In genomic region chr7:140557809-140558518, GRCh38 we compare ENCODE assay signal across 20 cellular contexts.
DNase-seq lines count a peak whose midpoint lies in the region; ATAC-seq, FAIRE-seq and TF ChIP-seq lines count a peak whose summit lies in the region.
"Had no signal": no experiment of that assay in that cellular context is flagged by ENCODE, and none has a peak within 500 bp of the region (broad histone marks: within the 10 kb centered on the region; RNA-seq: fewer than 3 reads in every experiment).

No MANE protein-coding gene starts in this region.

- no TSS peak for BruUV-seq in K562 (replicated peaks; lab: Mats Ljungman, UMichigan)

- H3K36me3 Mint-ChIP-seq in progenitor cell of endocrine pancreas (ENCODE audit: insufficient read depth) = peaks cover 18% of the 10 kb centered on the region
- H3K36me3 Mint-ChIP-seq: CD14-positive monocyte, T-cell had no signal

- DNase-seq in GM23248 (peak; percentile 32), LoVo (ENCODE audit: low spot score) (peak; percentile 28), K562 (ENCODE audit: extremely low read depth in 1 of 4, low spot score in 3 of 4) (no peak), progenitor cell of endocrine pancreas (ENCODE audit: low spot score, unreplicated experiment) (no peak), mesenchymal stem cell (no peak)
- DNase-seq in effector memory CD4-positive, alpha-beta T cell = no peak
- DNase-seq: AML-193, DMS79 treated with DMSO at 0.1 percent for 48 hours, Karpas-422, MM.1S, NCI-H1092 treated with DMSO at 0.1 percent for 48 hours, NCI-H146, NCI-H2081, NCI-H510A, NCI-H774, SHP77 treated with DMSO at 0.1 percent for 48 hours, SK-N-SH, T-cell had no signal

- no peaks in the 10 kb centered on the region for H3K9me3 Mint-ChIP-seq in progenitor cell of endocrine pancreas (ENCODE audit: low read depth)
- H3K9me3 Mint-ChIP-seq: T-cell had no signal

- H4K91ac ChIP-seq in mesenchymal stem cell (ENCODE audit: low read length) = no peak overlapping the region

- CTCF ChIA-PET in K562 (lab: Yijun Ruan, JAX; ENCODE audit: low intra/inter-chr PET ratio) = no interaction called here

- H2BK5ac ChIP-seq in mesenchymal stem cell (ENCODE audit: low read depth, low read length, poor library complexity, severe bottlenecking) = no peak overlapping the region

- H3K79me1 ChIP-seq in mesenchymal stem cell (replicated peaks; ENCODE audit: low read length, poor library complexity, severe bottlenecking) = peaks cover 18% of the 10 kb centered on the region

- H3K4me1 ChIP-seq in GM23248 (ENCODE audit: insufficient read depth) (peaks cover 4% of the 10 kb centered on the region), K562 (replicated peaks in 1 of 2; ENCODE audit: control insufficient read depth in 2 of 2, insufficient read depth in 2 of 2, low read length in 2 of 2) (no peaks in the 10 kb centered on the region), mesenchymal stem cell (ENCODE audit: control insufficient read depth, insufficient read depth, low read depth, low read length) (peaks cover 8% of the 10 kb centered on the region)
- no peaks in the 10 kb centered on the region for H3K4me1 ChIP-seq in effector memory CD4-positive, alpha-beta T cell (ENCODE audit: control insufficient read depth, insufficient read depth, low read length, poor library complexity, severe bottlenecking)

- no peak overlapping the region for H3K23ac ChIP-seq in mesenchymal stem cell (ENCODE audit: low read length in 2 of 2)

- H3K4me3 Mint-ChIP-seq in progenitor cell of endocrine pancreas (ENCODE audit: low read depth) = no peak overlapping the region
- H3K4me3 Mint-ChIP-seq: CD14-positive monocyte, T-cell had no signal

- H2AFZ ChIP-seq in GM23248 = no peak overlapping the region
- no peak overlapping the region for H2AFZ ChIP-seq in K562 (ENCODE audit: low read depth, low read length)
- no peak overlapping the region for H2AFZ ChIP-seq in mesenchymal stem cell (ENCODE audit: low read depth, low read length)

- H3K9me1 ChIP-seq in K562 (ENCODE audit: control insufficient read depth, insufficient read depth, low read length) = no peaks in the 10 kb centered on the region

- peaks cover 8% of the 10 kb centered on the region for H3K4me1 Mint-ChIP-seq in progenitor cell of endocrine pancreas (ENCODE audit: low read depth)
- H3K4me1 Mint-ChIP-seq: CD14-positive monocyte, T-cell had no signal

- H2AK5ac ChIP-seq in mesenchymal stem cell (ENCODE audit: low read length, severe bottlenecking) = no peak overlapping the region

- no peak for TF ChIP-seq POLR2A in K562 (conservative IDR thresholded peaks at IDR 0.05)

- TF ChIP-seq RAD21 in K562 (CRISPR knock-in tag; conservative IDR thresholded peaks at IDR 0.05 in 1 of 2, IDR thresholded peaks at IDR 0.05 in 1 of 2) = no peak

- H3K9me3 ChIP-seq in GM23248 (ENCODE audit: low read depth) (no peaks in the 10 kb centered on the region), K562 (replicated peaks; ENCODE audit: control insufficient read depth, insufficient read depth, low read depth, low read length) (no peaks in the 10 kb centered on the region), mesenchymal stem cell (ENCODE audit: control insufficient read depth, low read length) (no peaks in the 10 kb centered on the region)
- no peaks in the 10 kb centered on the region for H3K9me3 ChIP-seq in effector memory CD4-positive, alpha-beta T cell (ENCODE audit: control insufficient read depth, low read length)
- H3K9me3 ChIP-seq: SK-N-SH had no signal

- H4K20me1 ChIP-seq in GM23248 (ENCODE audit: insufficient read depth) (no peaks in the 10 kb centered on the region), K562 (replicated peaks; ENCODE audit: control insufficient read depth, insufficient read depth, low read length) (0 out of 2 replicates have a peak, but pooled peaks cover 5% of the 10 kb centered on the region)

- no peak overlapping the region for H3K27ac ChIP-seq in GM23248
- no peak overlapping the region for H3K27ac ChIP-seq in K562 (ENCODE audit: extremely low read depth, low read depth, low read length)
- no peak overlapping the region for H3K27ac ChIP-seq in effector memory CD4-positive, alpha-beta T cell (ENCODE audit: insufficient read depth, low read length, poor library complexity, severe bottlenecking)
- H3K27ac ChIP-seq in mesenchymal stem cell (ENCODE audit: low read length, poor library complexity, severe bottlenecking) = no peak overlapping the region

- H3K27me3 ChIP-seq in GM23248 (replicated peaks; ENCODE audit: insufficient read depth) (no peaks in the 10 kb centered on the region), K562 (ENCODE audit: control insufficient read depth in 2 of 2, insufficient read depth in 2 of 2, low read length in 2 of 2) (peaks cover 52 to 69% of the 10 kb centered on the region in 2 experiments), mesenchymal stem cell (ENCODE audit: control insufficient read depth in 1 of 2, insufficient read depth in 1 of 2, low read length in 2 of 2) (no peaks in the 10 kb centered on the region)
- H3K27me3 ChIP-seq in effector memory CD4-positive, alpha-beta T cell (replicated peaks; ENCODE audit: control insufficient read depth, insufficient read depth, low read length, poor library complexity, severe bottlenecking) = no peaks in the 10 kb centered on the region

- H4K8ac ChIP-seq in mesenchymal stem cell (ENCODE audit: low read length) = no peak overlapping the region

- FAIRE-seq in K562 (lab: Jason Lieb, UNC) = no peak

- no peaks in the 10 kb centered on the region for H3K9me2 ChIP-seq in GM23248 (ENCODE audit: insufficient read depth)
- H3K9me2 ChIP-seq: SK-N-SH had no signal

- POLR2A ChIA-PET in K562 (lab: Yijun Ruan, JAX) = no interaction called here

- no peak overlapping the region for H2BK120ac ChIP-seq in mesenchymal stem cell (ENCODE audit: low read depth, low read length)

- no peak for TF ChIP-seq EP300 in K562 (IDR thresholded peaks at IDR 0.05; ENCODE audit: low read length)

- no peak overlapping the region for H3K4me3 ChIP-seq in GM23248
- no peak overlapping the region for H3K4me3 ChIP-seq in K562
- H3K4me3 ChIP-seq in effector memory CD4-positive, alpha-beta T cell (ENCODE audit: insufficient read depth, low read depth, low read length, poor library complexity, severe bottlenecking) = no peak overlapping the region
- H3K4me3 ChIP-seq in mesenchymal stem cell (ENCODE audit: insufficient read depth in 1 of 2, low read depth in 1 of 2, low read length in 2 of 2) = no peak overlapping the region

- no peak overlapping the region for H3K18ac ChIP-seq in mesenchymal stem cell (ENCODE audit: low read depth in 1 of 2, low read length in 2 of 2)

- no peak overlapping the region for H3K14ac ChIP-seq in mesenchymal stem cell (ENCODE audit: low read length in 2 of 2)

- H3K27ac Mint-ChIP-seq in progenitor cell of endocrine pancreas = peak overlapping the region; percentile 1
- H3K27ac Mint-ChIP-seq: CD14-positive monocyte, T-cell had no signal

- no peaks in the 10 kb centered on the region for H3K27me3 Mint-ChIP-seq in progenitor cell of endocrine pancreas

- H3K9ac ChIP-seq in GM23248 (no peak overlapping the region), K562 (ENCODE audit: insufficient read depth in 1 of 2, low read depth in 2 of 2, low read length in 2 of 2) (no peak overlapping the region), mesenchymal stem cell (ENCODE audit: low read length) (no peak overlapping the region)
- H3K9ac ChIP-seq: SK-N-SH had no signal

- in situ Hi-C loops in GM23248 (cut with MboI) = no loop called here
- in situ Hi-C loops in K562 (cut with MboI) = no loop called here

- no peak for TF ChIP-seq CTCF in K562 (IDR thresholded peaks at IDR 0.05 in 2 of 3, conservative IDR thresholded peaks at IDR 0.05 in 1 of 3; ENCODE audit: insufficient read depth in 2 of 3, low read depth in 1 of 3, low read length in 3 of 3)
- TF ChIP-seq CTCF in progenitor cell of endocrine pancreas (IDR thresholded peaks at IDR 0.05; ENCODE audit: unreplicated experiment) = no peak

- intact Hi-C loops in K562 (cut with micrococcal nuclease) = no loop called here

- 94 to 95% methylated on average over 13 of the region's 13 CpGs for WGBS in GM23248 (ENCODE audit: low coverage in 1 of 2, low lambda C conversion rate in 2 of 2, missing lambda C conversion rate in 2 of 2), 2 experiments
- WGBS in K562 (ENCODE audit: insufficient coverage, low coverage, missing lambda C conversion rate) = 22% methylated on average over 13 of the region's 13 CpGs
- WGBS in mesenchymal stem cell = 88% methylated on average over 11 of the region's 13 CpGs

- no peak overlapping the region for H2BK12ac ChIP-seq in mesenchymal stem cell (ENCODE audit: low read length in 2 of 2)

- peak; percentile 53 for ATAC-seq in K562
- ATAC-seq in GM18520 (IDR thresholded peaks at IDR 0.05; ENCODE audit: unreplicated experiment) = no peak
- ATAC-seq: T-cell had no signal

- no peaks in the 10 kb centered on the region for H3K36me3 ChIP-seq in GM23248 (ENCODE audit: low read depth)
- H3K36me3 ChIP-seq in K562 (ENCODE audit: control insufficient read depth, insufficient read depth, low read length) = no peaks in the 10 kb centered on the region
- no peaks in the 10 kb centered on the region for H3K36me3 ChIP-seq in effector memory CD4-positive, alpha-beta T cell (ENCODE audit: control insufficient read depth, insufficient read depth, low read length)
- H3K36me3 ChIP-seq in mesenchymal stem cell (ENCODE audit: control insufficient read depth in 1 of 2, insufficient read depth in 2 of 2, low read depth in 1 of 2, low read length in 2 of 2) = peaks cover 42 to 52% of the 10 kb centered on the region in 2 experiments

- 0 out of 2 replicates have a peak, but pooled peaks cover 3% of the 10 kb centered on the region for H3F3A ChIP-seq in GM23248 (ENCODE audit: insufficient read depth)

- H3K4me2 ChIP-seq in GM23248 (ENCODE audit: unreplicated experiment) (no peak overlapping the region), K562 (ENCODE audit: insufficient read depth, low read length) (no peak overlapping the region), mesenchymal stem cell (ENCODE audit: low read length, poor library complexity, severe bottlenecking) (no peak overlapping the region)
- H3K4me2 ChIP-seq: SK-N-SH had no signal

- H2BK15ac ChIP-seq in mesenchymal stem cell (ENCODE audit: low read depth, poor library complexity, severe bottlenecking) = no peak overlapping the region

- H3K4ac ChIP-seq in mesenchymal stem cell (ENCODE audit: low read depth in 1 of 2, low read length in 2 of 2) = no peak overlapping the region

- H3K79me2 ChIP-seq in GM23248 (ENCODE audit: insufficient read depth) (no peaks in the 10 kb centered on the region), K562 (ENCODE audit: control insufficient read depth, insufficient read depth, low read length) (no peaks in the 10 kb centered on the region)

TF ChIP-seq in K562, 482 proteins besides CTCF, POLR2A, EP300 and RAD21 (continues in another document):
- TF ChIP-seq CSDE1 (IDR thresholded peaks at IDR 0.05) (no peak), KDM1A (IDR thresholded peaks at IDR 0.05) (peak; percentile 58 to 76; a peak in 3 of 4 replicates), NFE2 (IDR thresholded peaks at IDR 0.05; ENCODE audit: low read depth) (0 out of 2 replicates have a peak, but pooled peaks have one; percentile 5)

Comparison
In these comparisons a context has a peak if more than half of its experiments do, and no peak if none do; other contexts are left out.
1. DNase-seq: peak in GM23248 (single experiment) and LoVo (single experiment); none in K562 (0 of 4), progenitor cell of endocrine pancreas (single experiment), effector memory CD4-positive, alpha-beta T cell (0 of 3) and mesenchymal stem cell (single experiment).